ENCODE assay signal across 1 cellular context in the genomic region with DNA sequence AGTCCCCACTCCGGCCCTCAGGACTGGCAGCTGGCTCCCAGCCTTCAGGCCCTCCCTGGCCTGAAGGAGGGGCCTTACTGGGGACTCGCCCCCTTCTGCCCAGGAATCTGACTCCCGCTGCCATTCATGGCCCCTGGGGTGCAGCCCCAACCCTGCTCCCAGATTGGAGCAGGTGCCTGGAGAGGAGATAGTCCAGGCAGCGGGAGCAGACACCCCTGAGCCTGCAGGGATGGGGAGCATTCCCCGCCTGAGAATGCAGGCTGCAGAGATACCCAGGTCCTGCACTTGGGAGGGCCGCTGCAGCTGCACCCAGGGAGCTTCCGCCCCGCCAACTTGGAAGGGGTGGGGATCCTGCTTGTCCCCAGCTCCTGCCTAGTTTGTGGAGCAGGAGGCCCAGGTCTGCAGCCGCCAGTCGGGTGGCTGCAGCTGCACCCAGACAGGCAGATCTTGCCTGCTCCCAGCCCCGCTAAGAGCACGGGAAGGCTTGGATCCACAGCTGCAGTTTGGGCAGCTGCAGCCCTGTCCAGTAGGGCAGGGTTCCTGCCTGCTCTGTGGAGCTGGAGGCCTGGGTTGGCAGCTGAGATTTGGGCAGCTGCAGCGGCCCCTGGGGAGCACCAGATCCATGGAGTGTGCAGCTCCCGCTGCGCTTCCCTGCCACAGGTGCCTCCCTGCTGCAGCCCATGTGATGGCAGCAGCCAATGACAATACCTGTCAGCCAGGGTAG.
A peak's percentile ranks its signal among the peaks of the same experiment; 100 is the strongest.
TF ChIP-seq lines count a peak whose summit lies in the region.

No MANE protein-coding gene starts in this region.

TF ChIP-seq in HepG2, 621 proteins besides CTCF, POLR2A, EP300 and RAD21 (continued from another document):
- TF ChIP-seq, protein P1, sequence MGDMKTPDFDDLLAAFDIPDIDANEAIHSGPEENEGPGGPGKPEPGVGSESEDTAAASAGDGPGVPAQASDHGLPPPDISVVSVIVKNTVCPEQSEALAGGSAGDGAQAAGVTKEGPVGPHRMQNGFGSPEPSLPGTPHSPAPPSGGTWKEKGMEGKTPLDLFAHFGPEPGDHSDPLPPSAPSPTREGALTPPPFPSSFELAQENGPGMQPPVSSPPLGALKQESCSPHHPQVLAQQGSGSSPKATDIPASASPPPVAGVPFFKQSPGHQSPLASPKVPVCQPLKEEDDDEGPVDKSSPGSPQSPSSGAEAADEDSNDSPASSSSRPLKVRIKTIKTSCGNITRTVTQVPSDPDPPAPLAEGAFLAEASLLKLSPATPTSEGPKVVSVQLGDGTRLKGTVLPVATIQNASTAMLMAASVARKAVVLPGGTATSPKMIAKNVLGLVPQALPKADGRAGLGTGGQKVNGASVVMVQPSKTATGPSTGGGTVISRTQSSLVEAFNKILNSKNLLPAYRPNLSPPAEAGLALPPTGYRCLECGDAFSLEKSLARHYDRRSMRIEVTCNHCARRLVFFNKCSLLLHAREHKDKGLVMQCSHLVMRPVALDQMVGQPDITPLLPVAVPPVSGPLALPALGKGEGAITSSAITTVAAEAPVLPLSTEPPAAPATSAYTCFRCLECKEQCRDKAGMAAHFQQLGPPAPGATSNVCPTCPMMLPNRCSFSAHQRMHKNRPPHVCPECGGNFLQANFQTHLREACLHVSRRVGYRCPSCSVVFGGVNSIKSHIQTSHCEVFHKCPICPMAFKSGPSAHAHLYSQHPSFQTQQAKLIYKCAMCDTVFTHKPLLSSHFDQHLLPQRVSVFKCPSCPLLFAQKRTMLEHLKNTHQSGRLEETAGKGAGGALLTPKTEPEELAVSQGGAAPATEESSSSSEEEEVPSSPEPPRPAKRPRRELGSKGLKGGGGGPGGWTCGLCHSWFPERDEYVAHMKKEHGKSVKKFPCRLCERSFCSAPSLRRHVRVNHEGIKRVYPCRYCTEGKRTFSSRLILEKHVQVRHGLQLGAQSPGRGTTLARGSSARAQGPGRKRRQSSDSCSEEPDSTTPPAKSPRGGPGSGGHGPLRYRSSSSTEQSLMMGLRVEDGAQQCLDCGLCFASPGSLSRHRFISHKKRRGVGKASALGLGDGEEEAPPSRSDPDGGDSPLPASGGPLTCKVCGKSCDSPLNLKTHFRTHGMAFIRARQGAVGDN (CRISPR knock-in tag; IDR thresholded peaks at IDR 0.05), result peak; percentile 58
- TF ChIP-seq ZNF274 (CRISPR knock-in tag; IDR thresholded peaks at IDR 0.05) (0 out of 2 replicates have a peak, but pooled peaks have one; percentile 41), MTA1 (CRISPR knock-in tag; IDR thresholded peaks at IDR 0.05; ENCODE audit: borderline replicate concordance) (no peak), ZSCAN30 (CRISPR knock-in tag; IDR thresholded peaks at IDR 0.05) (no peak), ZNF282 (IDR thresholded peaks at IDR 0.05; ENCODE audit: partially characterized antibody) (no peak), ETV5 (CRISPR knock-in tag; IDR thresholded peaks at IDR 0.05; ENCODE audit: borderline replicate concordance) (0 out of 2 replicates have a peak, but pooled peaks have one; percentile 25), ZNF160 (CRISPR knock-in tag; IDR thresholded peaks at IDR 0.05) (no peak), ZFYVE20 (CRISPR knock-in tag; IDR thresholded peaks at IDR 0.05; ENCODE audit: borderline replicate concordance, low read depth) (no peak), NRL (CRISPR knock-in tag; IDR thresholded peaks at IDR 0.05; ENCODE audit: borderline replicate concordance) (peak; percentile 82), ZNF850 (CRISPR knock-in tag; conservative IDR thresholded peaks at IDR 0.05) (0 out of 2 replicates have a peak, but pooled peaks have one; percentile 35), SRY (CRISPR knock-in tag; IDR thresholded peaks at IDR 0.05) (0 out of 2 replicates have a peak, but pooled peaks have one; percentile 27), ZNF550 (CRISPR knock-in tag; IDR thresholded peaks at IDR 0.05; ENCODE audit: borderline replicate concordance) (no peak), ZNF251 (CRISPR knock-in tag; IDR thresholded peaks at IDR 0.05) (no peak), ZNF335 (CRISPR knock-in tag; IDR thresholded peaks at IDR 0.05) (no peak), IKZF4 (CRISPR knock-in tag; IDR thresholded peaks at IDR 0.05; ENCODE audit: borderline replicate concordance, low read depth, not compliant biosample characterization) (peak; percentile 89), ZNF772 (CRISPR knock-in tag; IDR thresholded peaks at IDR 0.05) (0 out of 2 replicates have a peak, but pooled peaks have one; percentile 54), ZNF224 (CRISPR knock-in tag; IDR thresholded peaks at IDR 0.05) (no peak), ZNF572 (CRISPR knock-in tag; IDR thresholded peaks at IDR 0.05) (0 out of 2 replicates have a peak, but pooled peaks have one; percentile 42), ZNF598 (CRISPR knock-in tag; IDR thresholded peaks at IDR 0.05; ENCODE audit: borderline replicate concordance) (0 out of 2 replicates have a peak, but pooled peaks have one; percentile 78), MAZ (IDR thresholded peaks at IDR 0.05; ENCODE audit: borderline replicate concordance, low read depth, low read length) (no peak), MAZ (CRISPR knock-in tag; IDR thresholded peaks at IDR 0.05; ENCODE audit: low read depth) (no peak)
- TF ChIP-seq, protein P2, sequence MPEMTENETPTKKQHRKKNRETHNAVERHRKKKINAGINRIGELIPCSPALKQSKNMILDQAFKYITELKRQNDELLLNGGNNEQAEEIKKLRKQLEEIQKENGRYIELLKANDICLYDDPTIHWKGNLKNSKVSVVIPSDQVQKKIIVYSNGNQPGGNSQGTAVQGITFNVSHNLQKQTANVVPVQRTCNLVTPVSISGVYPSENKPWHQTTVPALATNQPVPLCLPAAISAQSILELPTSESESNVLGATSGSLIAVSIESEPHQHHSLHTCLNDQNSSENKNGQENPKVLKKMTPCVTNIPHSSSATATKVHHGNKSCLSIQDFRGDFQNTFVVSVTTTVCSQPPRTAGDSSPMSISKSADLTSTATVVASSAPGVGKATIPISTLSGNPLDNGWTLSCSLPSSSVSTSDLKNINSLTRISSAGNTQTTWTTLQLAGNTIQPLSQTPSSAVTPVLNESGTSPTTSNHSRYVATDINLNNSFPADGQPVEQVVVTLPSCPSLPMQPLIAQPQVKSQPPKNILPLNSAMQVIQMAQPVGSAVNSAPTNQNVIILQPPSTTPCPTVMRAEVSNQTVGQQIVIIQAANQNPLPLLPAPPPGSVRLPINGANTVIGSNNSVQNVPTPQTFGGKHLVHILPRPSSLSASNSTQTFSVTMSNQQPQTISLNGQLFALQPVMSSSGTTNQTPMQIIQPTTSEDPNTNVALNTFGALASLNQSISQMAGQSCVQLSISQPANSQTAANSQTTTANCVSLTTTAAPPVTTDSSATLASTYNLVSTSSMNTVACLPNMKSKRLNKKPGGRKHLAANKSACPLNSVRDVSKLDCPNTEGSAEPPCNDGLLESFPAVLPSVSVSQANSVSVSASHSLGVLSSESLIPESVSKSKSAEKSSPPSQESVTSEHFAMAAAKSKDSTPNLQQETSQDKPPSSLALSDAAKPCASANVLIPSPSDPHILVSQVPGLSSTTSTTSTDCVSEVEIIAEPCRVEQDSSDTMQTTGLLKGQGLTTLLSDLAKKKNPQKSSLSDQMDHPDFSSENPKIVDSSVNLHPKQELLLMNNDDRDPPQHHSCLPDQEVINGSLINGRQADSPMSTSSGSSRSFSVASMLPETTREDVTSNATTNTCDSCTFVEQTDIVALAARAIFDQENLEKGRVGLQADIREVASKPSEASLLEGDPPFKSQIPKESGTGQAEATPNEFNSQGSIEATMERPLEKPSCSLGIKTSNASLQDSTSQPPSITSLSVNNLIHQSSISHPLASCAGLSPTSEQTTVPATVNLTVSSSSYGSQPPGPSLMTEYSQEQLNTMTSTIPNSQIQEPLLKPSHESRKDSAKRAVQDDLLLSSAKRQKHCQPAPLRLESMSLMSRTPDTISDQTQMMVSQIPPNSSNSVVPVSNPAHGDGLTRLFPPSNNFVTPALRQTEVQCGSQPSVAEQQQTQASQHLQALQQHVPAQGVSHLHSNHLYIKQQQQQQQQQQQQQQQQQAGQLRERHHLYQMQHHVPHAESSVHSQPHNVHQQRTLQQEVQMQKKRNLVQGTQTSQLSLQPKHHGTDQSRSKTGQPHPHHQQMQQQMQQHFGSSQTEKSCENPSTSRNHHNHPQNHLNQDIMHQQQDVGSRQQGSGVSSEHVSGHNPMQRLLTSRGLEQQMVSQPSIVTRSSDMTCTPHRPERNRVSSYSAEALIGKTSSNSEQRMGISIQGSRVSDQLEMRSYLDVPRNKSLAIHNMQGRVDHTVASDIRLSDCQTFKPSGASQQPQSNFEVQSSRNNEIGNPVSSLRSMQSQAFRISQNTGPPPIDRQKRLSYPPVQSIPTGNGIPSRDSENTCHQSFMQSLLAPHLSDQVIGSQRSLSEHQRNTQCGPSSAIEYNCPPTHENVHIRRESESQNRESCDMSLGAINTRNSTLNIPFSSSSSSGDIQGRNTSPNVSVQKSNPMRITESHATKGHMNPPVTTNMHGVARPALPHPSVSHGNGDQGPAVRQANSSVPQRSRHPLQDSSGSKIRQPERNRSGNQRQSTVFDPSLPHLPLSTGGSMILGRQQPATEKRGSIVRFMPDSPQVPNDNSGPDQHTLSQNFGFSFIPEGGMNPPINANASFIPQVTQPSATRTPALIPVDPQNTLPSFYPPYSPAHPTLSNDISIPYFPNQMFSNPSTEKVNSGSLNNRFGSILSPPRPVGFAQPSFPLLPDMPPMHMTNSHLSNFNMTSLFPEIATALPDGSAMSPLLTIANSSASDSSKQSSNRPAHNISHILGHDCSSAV (CRISPR knock-in tag; IDR thresholded peaks at IDR 0.05; ENCODE audit: borderline replicate concordance), result no peak
- TF ChIP-seq, protein P3, sequence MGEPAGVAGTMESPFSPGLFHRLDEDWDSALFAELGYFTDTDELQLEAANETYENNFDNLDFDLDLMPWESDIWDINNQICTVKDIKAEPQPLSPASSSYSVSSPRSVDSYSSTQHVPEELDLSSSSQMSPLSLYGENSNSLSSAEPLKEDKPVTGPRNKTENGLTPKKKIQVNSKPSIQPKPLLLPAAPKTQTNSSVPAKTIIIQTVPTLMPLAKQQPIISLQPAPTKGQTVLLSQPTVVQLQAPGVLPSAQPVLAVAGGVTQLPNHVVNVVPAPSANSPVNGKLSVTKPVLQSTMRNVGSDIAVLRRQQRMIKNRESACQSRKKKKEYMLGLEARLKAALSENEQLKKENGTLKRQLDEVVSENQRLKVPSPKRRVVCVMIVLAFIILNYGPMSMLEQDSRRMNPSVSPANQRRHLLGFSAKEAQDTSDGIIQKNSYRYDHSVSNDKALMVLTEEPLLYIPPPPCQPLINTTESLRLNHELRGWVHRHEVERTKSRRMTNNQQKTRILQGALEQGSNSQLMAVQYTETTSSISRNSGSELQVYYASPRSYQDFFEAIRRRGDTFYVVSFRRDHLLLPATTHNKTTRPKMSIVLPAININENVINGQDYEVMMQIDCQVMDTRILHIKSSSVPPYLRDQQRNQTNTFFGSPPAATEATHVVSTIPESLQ (CRISPR knock-in tag; conservative IDR thresholded peaks at IDR 0.05), result no peak
- TF ChIP-seq, protein P4, sequence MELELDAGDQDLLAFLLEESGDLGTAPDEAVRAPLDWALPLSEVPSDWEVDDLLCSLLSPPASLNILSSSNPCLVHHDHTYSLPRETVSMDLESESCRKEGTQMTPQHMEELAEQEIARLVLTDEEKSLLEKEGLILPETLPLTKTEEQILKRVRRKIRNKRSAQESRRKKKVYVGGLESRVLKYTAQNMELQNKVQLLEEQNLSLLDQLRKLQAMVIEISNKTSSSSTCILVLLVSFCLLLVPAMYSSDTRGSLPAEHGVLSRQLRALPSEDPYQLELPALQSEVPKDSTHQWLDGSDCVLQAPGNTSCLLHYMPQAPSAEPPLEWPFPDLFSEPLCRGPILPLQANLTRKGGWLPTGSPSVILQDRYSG (CRISPR knock-in tag; IDR thresholded peaks at IDR 0.05), result no peak
- TF ChIP-seq, protein P5, sequence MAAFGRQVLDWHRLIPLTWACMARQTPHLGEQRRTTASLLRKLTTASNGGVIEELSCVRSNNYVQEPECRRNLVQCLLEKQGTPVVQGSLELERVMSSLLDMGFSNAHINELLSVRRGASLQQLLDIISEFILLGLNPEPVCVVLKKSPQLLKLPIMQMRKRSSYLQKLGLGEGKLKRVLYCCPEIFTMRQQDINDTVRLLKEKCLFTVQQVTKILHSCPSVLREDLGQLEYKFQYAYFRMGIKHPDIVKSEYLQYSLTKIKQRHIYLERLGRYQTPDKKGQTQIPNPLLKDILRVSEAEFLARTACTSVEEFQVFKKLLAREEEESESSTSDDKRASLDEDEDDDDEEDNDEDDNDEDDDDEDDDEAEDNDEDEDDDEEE (CRISPR knock-in tag; IDR thresholded peaks at IDR 0.05), result no peak
- TF ChIP-seq, protein P6, sequence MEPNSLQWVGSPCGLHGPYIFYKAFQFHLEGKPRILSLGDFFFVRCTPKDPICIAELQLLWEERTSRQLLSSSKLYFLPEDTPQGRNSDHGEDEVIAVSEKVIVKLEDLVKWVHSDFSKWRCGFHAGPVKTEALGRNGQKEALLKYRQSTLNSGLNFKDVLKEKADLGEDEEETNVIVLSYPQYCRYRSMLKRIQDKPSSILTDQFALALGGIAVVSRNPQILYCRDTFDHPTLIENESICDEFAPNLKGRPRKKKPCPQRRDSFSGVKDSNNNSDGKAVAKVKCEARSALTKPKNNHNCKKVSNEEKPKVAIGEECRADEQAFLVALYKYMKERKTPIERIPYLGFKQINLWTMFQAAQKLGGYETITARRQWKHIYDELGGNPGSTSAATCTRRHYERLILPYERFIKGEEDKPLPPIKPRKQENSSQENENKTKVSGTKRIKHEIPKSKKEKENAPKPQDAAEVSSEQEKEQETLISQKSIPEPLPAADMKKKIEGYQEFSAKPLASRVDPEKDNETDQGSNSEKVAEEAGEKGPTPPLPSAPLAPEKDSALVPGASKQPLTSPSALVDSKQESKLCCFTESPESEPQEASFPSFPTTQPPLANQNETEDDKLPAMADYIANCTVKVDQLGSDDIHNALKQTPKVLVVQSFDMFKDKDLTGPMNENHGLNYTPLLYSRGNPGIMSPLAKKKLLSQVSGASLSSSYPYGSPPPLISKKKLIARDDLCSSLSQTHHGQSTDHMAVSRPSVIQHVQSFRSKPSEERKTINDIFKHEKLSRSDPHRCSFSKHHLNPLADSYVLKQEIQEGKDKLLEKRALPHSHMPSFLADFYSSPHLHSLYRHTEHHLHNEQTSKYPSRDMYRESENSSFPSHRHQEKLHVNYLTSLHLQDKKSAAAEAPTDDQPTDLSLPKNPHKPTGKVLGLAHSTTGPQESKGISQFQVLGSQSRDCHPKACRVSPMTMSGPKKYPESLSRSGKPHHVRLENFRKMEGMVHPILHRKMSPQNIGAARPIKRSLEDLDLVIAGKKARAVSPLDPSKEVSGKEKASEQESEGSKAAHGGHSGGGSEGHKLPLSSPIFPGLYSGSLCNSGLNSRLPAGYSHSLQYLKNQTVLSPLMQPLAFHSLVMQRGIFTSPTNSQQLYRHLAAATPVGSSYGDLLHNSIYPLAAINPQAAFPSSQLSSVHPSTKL (CRISPR knock-in tag; IDR thresholded peaks at IDR 0.05), result no peak
- TF ChIP-seq, protein P7, sequence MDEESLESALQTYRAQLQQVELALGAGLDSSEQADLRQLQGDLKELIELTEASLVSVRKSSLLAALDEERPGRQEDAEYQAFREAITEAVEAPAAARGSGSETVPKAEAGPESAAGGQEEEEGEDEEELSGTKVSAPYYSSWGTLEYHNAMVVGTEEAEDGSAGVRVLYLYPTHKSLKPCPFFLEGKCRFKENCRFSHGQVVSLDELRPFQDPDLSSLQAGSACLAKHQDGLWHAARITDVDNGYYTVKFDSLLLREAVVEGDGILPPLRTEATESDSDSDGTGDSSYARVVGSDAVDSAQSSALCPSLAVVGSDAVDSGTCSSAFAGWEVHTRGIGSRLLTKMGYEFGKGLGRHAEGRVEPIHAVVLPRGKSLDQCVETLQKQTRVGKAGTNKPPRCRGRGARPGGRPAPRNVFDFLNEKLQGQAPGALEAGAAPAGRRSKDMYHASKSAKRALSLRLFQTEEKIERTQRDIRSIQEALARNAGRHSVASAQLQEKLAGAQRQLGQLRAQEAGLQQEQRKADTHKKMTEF (CRISPR knock-in tag; IDR thresholded peaks at IDR 0.05), result no peak
